Comparison of ENCODE assay signal across 1 cellular context in the genomic region with DNA sequence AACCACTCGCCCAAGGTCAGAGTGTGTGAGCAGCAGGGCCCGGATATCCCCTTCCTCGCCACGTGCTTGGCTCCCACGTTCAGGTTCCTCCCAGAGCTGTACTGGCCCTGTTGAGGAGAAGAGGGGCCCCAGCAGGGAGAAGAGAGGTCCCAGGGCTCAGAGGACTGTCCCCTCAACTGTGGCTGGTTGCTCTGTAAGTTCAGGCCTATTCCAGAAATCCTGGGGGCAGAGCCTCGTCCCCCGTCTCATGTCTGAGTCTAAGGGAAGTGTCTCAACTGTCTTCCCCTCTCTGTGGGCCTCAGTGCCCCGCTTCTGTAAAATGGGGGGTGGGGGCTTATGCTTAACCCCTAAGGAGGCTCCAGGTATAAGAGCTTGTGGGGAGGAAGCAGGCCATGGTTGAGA.
TF ChIP-seq lines count a peak whose summit lies in the region.

No MANE protein-coding gene starts in this region.

TF ChIP-seq in HepG2, 621 proteins besides CTCF, POLR2A, EP300 and RAD21:
- TF ChIP-seq ZNF780A (CRISPR knock-in tag; IDR thresholded peaks at IDR 0.05) (no peak), MEIS1 (CRISPR knock-in tag; IDR thresholded peaks at IDR 0.05; ENCODE audit: borderline replicate concordance) (no peak), ZFX (CRISPR knock-in tag; IDR thresholded peaks at IDR 0.05; ENCODE audit: low read depth) (peak; percentile 55; the same call in 1 of the 2 replicates), KDM5A (IDR thresholded peaks at IDR 0.05; ENCODE audit: borderline replicate concordance, low read length) (no peak), KAT8 (CRISPR knock-in tag; IDR thresholded peaks at IDR 0.05) (no peak), GABPB1 (CRISPR knock-in tag; IDR thresholded peaks at IDR 0.05) (peak; percentile 31; the same call in 1 of the 2 replicates), GABPA (IDR thresholded peaks at IDR 0.05; ENCODE audit: low read depth, low read length) (no peak), GABPA (CRISPR knock-in tag; IDR thresholded peaks at IDR 0.05; ENCODE audit: low read depth) (peak; percentile 35; the same call in 1 of the 2 replicates), MYC (CRISPR knock-in tag; IDR thresholded peaks at IDR 0.05; ENCODE audit: borderline replicate concordance) (peak; percentile 47; the same call in 1 of the 2 replicates), ZNF713 (CRISPR knock-in tag; IDR thresholded peaks at IDR 0.05) (no peak), YEATS4 (CRISPR knock-in tag; IDR thresholded peaks at IDR 0.05; ENCODE audit: borderline replicate concordance) (no peak), NFIC (IDR thresholded peaks at IDR 0.05; ENCODE audit: low read length) (no peak), ZNF577 (CRISPR knock-in tag; IDR thresholded peaks at IDR 0.05; ENCODE audit: borderline replicate concordance, low read depth) (no peak), U2AF2 (IDR thresholded peaks at IDR 0.05; ENCODE audit: low read depth, low read length) (no peak), KDM2A (CRISPR knock-in tag; IDR thresholded peaks at IDR 0.05; ENCODE audit: borderline replicate concordance, low read depth) (peak; percentile 33; the same call in 1 of the 2 replicates), ZNF768 (CRISPR knock-in tag; IDR thresholded peaks at IDR 0.05) (no peak), ZNF224 (CRISPR knock-in tag; IDR thresholded peaks at IDR 0.05) (no peak)
- TF ChIP-seq, protein P1, sequence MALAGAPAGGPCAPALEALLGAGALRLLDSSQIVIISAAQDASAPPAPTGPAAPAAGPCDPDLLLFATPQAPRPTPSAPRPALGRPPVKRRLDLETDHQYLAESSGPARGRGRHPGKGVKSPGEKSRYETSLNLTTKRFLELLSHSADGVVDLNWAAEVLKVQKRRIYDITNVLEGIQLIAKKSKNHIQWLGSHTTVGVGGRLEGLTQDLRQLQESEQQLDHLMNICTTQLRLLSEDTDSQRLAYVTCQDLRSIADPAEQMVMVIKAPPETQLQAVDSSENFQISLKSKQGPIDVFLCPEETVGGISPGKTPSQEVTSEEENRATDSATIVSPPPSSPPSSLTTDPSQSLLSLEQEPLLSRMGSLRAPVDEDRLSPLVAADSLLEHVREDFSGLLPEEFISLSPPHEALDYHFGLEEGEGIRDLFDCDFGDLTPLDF (CRISPR knock-in tag; IDR thresholded peaks at IDR 0.05), result no peak
- TF ChIP-seq, protein P2, sequence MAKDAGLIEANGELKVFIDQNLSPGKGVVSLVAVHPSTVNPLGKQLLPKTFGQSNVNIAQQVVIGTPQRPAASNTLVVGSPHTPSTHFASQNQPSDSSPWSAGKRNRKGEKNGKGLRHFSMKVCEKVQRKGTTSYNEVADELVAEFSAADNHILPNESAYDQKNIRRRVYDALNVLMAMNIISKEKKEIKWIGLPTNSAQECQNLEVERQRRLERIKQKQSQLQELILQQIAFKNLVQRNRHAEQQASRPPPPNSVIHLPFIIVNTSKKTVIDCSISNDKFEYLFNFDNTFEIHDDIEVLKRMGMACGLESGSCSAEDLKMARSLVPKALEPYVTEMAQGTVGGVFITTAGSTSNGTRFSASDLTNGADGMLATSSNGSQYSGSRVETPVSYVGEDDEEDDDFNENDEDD (CRISPR knock-in tag; IDR thresholded peaks at IDR 0.05; ENCODE audit: borderline replicate concordance), result peak; percentile 42; the same call in 1 of the 2 replicates
- TF ChIP-seq, protein P3, sequence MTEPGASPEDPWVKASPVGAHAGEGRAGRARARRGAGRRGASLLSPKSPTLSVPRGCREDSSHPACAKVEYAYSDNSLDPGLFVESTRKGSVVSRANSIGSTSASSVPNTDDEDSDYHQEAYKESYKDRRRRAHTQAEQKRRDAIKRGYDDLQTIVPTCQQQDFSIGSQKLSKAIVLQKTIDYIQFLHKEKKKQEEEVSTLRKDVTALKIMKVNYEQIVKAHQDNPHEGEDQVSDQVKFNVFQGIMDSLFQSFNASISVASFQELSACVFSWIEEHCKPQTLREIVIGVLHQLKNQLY (CRISPR knock-in tag; IDR thresholded peaks at IDR 0.05), result no peak
- TF ChIP-seq, protein P4, sequence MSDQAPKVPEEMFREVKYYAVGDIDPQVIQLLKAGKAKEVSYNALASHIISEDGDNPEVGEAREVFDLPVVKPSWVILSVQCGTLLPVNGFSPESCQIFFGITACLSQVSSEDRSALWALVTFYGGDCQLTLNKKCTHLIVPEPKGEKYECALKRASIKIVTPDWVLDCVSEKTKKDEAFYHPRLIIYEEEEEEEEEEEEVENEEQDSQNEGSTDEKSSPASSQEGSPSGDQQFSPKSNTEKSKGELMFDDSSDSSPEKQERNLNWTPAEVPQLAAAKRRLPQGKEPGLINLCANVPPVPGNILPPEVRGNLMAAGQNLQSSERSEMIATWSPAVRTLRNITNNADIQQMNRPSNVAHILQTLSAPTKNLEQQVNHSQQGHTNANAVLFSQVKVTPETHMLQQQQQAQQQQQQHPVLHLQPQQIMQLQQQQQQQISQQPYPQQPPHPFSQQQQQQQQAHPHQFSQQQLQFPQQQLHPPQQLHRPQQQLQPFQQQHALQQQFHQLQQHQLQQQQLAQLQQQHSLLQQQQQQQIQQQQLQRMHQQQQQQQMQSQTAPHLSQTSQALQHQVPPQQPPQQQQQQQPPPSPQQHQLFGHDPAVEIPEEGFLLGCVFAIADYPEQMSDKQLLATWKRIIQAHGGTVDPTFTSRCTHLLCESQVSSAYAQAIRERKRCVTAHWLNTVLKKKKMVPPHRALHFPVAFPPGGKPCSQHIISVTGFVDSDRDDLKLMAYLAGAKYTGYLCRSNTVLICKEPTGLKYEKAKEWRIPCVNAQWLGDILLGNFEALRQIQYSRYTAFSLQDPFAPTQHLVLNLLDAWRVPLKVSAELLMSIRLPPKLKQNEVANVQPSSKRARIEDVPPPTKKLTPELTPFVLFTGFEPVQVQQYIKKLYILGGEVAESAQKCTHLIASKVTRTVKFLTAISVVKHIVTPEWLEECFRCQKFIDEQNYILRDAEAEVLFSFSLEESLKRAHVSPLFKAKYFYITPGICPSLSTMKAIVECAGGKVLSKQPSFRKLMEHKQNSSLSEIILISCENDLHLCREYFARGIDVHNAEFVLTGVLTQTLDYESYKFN (CRISPR knock-in tag; conservative IDR thresholded peaks at IDR 0.05), result 0 out of 2 replicates have a peak, but pooled peaks have one; percentile 18
- TF ChIP-seq, protein P5, sequence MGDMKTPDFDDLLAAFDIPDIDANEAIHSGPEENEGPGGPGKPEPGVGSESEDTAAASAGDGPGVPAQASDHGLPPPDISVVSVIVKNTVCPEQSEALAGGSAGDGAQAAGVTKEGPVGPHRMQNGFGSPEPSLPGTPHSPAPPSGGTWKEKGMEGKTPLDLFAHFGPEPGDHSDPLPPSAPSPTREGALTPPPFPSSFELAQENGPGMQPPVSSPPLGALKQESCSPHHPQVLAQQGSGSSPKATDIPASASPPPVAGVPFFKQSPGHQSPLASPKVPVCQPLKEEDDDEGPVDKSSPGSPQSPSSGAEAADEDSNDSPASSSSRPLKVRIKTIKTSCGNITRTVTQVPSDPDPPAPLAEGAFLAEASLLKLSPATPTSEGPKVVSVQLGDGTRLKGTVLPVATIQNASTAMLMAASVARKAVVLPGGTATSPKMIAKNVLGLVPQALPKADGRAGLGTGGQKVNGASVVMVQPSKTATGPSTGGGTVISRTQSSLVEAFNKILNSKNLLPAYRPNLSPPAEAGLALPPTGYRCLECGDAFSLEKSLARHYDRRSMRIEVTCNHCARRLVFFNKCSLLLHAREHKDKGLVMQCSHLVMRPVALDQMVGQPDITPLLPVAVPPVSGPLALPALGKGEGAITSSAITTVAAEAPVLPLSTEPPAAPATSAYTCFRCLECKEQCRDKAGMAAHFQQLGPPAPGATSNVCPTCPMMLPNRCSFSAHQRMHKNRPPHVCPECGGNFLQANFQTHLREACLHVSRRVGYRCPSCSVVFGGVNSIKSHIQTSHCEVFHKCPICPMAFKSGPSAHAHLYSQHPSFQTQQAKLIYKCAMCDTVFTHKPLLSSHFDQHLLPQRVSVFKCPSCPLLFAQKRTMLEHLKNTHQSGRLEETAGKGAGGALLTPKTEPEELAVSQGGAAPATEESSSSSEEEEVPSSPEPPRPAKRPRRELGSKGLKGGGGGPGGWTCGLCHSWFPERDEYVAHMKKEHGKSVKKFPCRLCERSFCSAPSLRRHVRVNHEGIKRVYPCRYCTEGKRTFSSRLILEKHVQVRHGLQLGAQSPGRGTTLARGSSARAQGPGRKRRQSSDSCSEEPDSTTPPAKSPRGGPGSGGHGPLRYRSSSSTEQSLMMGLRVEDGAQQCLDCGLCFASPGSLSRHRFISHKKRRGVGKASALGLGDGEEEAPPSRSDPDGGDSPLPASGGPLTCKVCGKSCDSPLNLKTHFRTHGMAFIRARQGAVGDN (CRISPR knock-in tag; IDR thresholded peaks at IDR 0.05), result peak; percentile 95
- TF ChIP-seq, protein P6, sequence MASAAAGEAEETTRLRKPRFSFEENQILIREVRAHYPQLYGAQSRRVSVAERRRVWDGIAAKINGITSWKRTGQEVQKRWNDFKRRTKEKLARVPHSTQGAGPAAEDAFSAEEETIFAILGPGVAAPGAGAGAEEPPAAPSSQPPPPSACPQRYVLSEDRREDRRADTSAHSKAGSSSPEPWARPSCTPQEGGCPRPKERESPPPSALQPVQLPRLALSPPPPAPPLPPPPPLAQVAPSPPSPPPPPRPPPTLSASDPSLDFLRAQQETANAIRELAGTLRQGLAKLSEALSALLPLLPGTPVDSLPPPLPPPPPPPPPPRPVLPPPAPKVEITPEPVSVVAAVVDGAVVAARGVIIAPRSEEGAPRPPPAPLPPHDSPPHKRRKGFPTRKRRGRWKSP (CRISPR knock-in tag; IDR thresholded peaks at IDR 0.05), result no peak
- TF ChIP-seq, protein P7, sequence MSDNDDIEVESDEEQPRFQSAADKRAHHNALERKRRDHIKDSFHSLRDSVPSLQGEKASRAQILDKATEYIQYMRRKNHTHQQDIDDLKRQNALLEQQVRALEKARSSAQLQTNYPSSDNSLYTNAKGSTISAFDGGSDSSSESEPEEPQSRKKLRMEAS (IDR thresholded peaks at IDR 0.05), result peak; percentile 77
